15 cellular contexts compared by ENCODE assay signal in the genomic region with DNA sequence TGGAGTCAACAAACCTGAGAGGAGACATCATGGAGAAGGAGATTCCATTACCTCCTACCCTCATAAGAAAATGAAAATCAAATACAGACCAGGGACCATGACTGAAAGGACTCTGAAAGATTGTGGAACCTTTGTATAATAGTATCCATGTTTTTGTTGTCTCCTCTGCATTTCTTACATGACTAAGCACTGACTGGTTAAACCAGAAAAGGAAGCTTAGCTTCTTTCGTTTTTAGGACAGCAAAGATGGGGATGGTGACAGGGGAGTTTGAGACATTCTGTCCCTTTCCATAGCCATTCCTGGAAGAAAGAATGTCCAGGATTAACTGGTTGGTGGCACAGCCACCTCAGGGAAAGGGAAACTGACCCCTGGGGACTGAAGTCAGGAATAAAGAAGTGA. TPM values are rescaled to one million over a fixed set of nuclear protein-coding genes. Genes with fewer than 3 reads are reported as not detected.
DNase-seq lines count a peak whose midpoint lies in the region; ATAC-seq, FAIRE-seq and TF ChIP-seq lines count a peak whose summit lies in the region.
"Had no signal": no experiment of that assay in that cellular context is flagged by ENCODE, and none has a peak within 500 bp of the region (broad histone marks: within the 10 kb centered on the region; RNA-seq: fewer than 3 reads in every experiment).

No MANE protein-coding gene starts in this region.

- no peaks in the 10 kb centered on the region for H3K27me3 ChIP-seq in endothelial cell of umbilical vein (ENCODE audit: control insufficient read depth in 2 of 2, insufficient read depth in 2 of 2, low read length in 2 of 2)
- H3K27me3 ChIP-seq in WERI-Rb-1 (ENCODE audit: insufficient read depth, low read depth, severe bottlenecking) = no peaks in the 10 kb centered on the region

- BruUV-seq in endothelial cell of umbilical vein (replicated peaks; lab: Mats Ljungman, UMichigan) = no TSS peak

- DNase-seq in ELR (ENCODE audit: low read depth) = peak; percentile 77
- peak; percentile 25 for DNase-seq in NB4 (ENCODE audit: low read depth)
- DNase-seq in endothelial cell of umbilical vein (ENCODE audit: low read depth, low spot score) = no peak
- no peak for DNase-seq in osteocyte (ENCODE audit: extremely low spot score, unreplicated experiment)
- DNase-seq in WERI-Rb-1 = no peak
- no peak for DNase-seq in NCI-H2029 (lab: John Stamatoyannopoulos, UW)
- DNase-seq in WTC11 (ENCODE audit: low spot score) = no peak
- DNase-seq in germinal center (ENCODE audit: low spot score) = no peak
- DNase-seq: activated effector memory CD4-positive, alpha-beta T cell treated with anti-CD3 and anti-CD28 coated beads, Interleukin-2, amount 50 U/mL, for 16 hours; DMS153; effector memory CD8-positive, alpha-beta T cell; left colon; NCI-H526; stimulated activated CD8-positive, alpha-beta memory T cell treated with anti-CD3 and anti-CD28 coated beads, Interleukin-4, amount 100 ng/mL, for 48 hours had no signal

- H3K36me3 ChIP-seq in endothelial cell of umbilical vein (ENCODE audit: control insufficient read depth in 2 of 2, extremely low read depth in 1 of 2, insufficient read depth in 2 of 2, low read length in 2 of 2) (no peaks in the 10 kb centered on the region), WERI-Rb-1 (no peaks in the 10 kb centered on the region)

- CTCF ChIA-PET in endothelial cell of umbilical vein (lab: Charles Lee) (interaction anchor here (0.9 to 1.2 kb wide), 2 partner anchors 9 to 117 kb away, joined by 3 to 4 read pairs; no protein-coding TSS in a partner anchor), WTC11 (lab: Charles Lee) (no interaction called here)

- H3K4me1 Mint-ChIP-seq in osteocyte (ENCODE audit: unreplicated experiment) (peaks cover 76% of the 10 kb centered on the region), WTC11 (peaks cover 7% of the 10 kb centered on the region)

- H3K36me3 Mint-ChIP-seq in osteocyte (ENCODE audit: unreplicated experiment) = peaks cover 19% of the 10 kb centered on the region
- H3K36me3 Mint-ChIP-seq in WTC11 = no peaks in the 10 kb centered on the region

- H3K27ac Mint-ChIP-seq in osteocyte (ENCODE audit: unreplicated experiment) (peak overlapping the region; percentile 77), WTC11 (no peak overlapping the region)
- H3K27ac Mint-ChIP-seq: effector memory CD8-positive, alpha-beta T cell had no signal

- no peak overlapping the region for H3K9ac ChIP-seq in endothelial cell of umbilical vein (replicated peaks; ENCODE audit: extremely low read depth, insufficient read depth, low read length)

- H3K27ac ChIP-seq in endothelial cell of umbilical vein (ENCODE audit: insufficient read depth, low read depth, low read length) (no peak overlapping the region), WERI-Rb-1 (no peak overlapping the region)

- peaks cover 10% of the 10 kb centered on the region for H3K4me1 ChIP-seq in endothelial cell of umbilical vein (ENCODE audit: control insufficient read depth, extremely low read depth, insufficient read depth, low read length)

- TF ChIP-seq CTCF in NB4 (IDR thresholded peaks at IDR 0.05; ENCODE audit: low read depth, low read length) (no peak), endothelial cell of umbilical vein (IDR thresholded peaks at IDR 0.05; ENCODE audit: extremely low read depth in 1 of 2, insufficient read depth in 1 of 2, low read depth in 1 of 2, low read length in 2 of 2) (no peak), osteocyte (IDR thresholded peaks at IDR 0.05) (no peak), WERI-Rb-1 (IDR thresholded peaks at IDR 0.05; ENCODE audit: low read depth, low read length) (no peak), WTC11 (IDR thresholded peaks at IDR 0.05) (no peak)

- no peak for ATAC-seq in WTC11
- ATAC-seq: effector memory CD8-positive, alpha-beta T cell; left colon; right cardiac atrium had no signal

- H3K4me3 Mint-ChIP-seq in osteocyte (ENCODE audit: unreplicated experiment) = no peak overlapping the region
- H3K4me3 Mint-ChIP-seq in WTC11 = no peak overlapping the region
- H3K4me3 Mint-ChIP-seq: effector memory CD8-positive, alpha-beta T cell had no signal

- no peak for FAIRE-seq in endothelial cell of umbilical vein (lab: Jason Lieb, UNC)

- no peak for TF ChIP-seq POLR2A in NB4 (IDR thresholded peaks at IDR 0.05; ENCODE audit: extremely low read depth, insufficient read length)
- TF ChIP-seq POLR2A in endothelial cell of umbilical vein (IDR thresholded peaks at IDR 0.05; ENCODE audit: low read depth, low read length) = no peak

- intact Hi-C loops in endothelial cell of umbilical vein (cut with micrococcal nuclease) = no loop called here

- no peaks in the 10 kb centered on the region for H3K9me1 ChIP-seq in endothelial cell of umbilical vein (replicated peaks; ENCODE audit: control insufficient read depth, extremely low read depth, insufficient read depth, low read length)

- H3K27me3 Mint-ChIP-seq in osteocyte (ENCODE audit: unreplicated experiment) (no peaks in the 10 kb centered on the region), WTC11 (ENCODE audit: low read depth) (no peaks in the 10 kb centered on the region)
- H3K27me3 Mint-ChIP-seq: effector memory CD8-positive, alpha-beta T cell had no signal

- peaks cover 2% of the 10 kb centered on the region for H3K79me2 ChIP-seq in endothelial cell of umbilical vein (ENCODE audit: control insufficient read depth, insufficient read depth, low read length)

- no peak overlapping the region for H3K4me2 ChIP-seq in endothelial cell of umbilical vein (ENCODE audit: insufficient read depth, low read length)

- H3K9me3 ChIP-seq in endothelial cell of umbilical vein (replicated peaks; ENCODE audit: control insufficient read depth, insufficient read depth, low read length) (no peaks in the 10 kb centered on the region), WERI-Rb-1 (ENCODE audit: severe bottlenecking) (no peaks in the 10 kb centered on the region)

- POLR2A ChIA-PET in endothelial cell of umbilical vein (lab: Charles Lee) = interaction anchor here (0.6 kb wide), 1 partner anchor 40 kb away, joined by 3 read pairs; no protein-coding TSS in a partner anchor
- POLR2A ChIA-PET in WTC11 (lab: Charles Lee) = no interaction called here

- H2AFZ ChIP-seq in endothelial cell of umbilical vein (ENCODE audit: low read depth, low read length) = peak overlapping the region; percentile 57

- H4K20me1 ChIP-seq in endothelial cell of umbilical vein (replicated peaks; ENCODE audit: control insufficient read depth, extremely low read depth, insufficient read depth, low read length) = no peaks in the 10 kb centered on the region

- dilution Hi-C loops in endothelial cell of umbilical vein (cut with MboI; ENCODE audit: extremely low pct_ligation_motif_present, low sequenced_read_pairs) = no loop called here

- H3K9me3 Mint-ChIP-seq in osteocyte (ENCODE audit: unreplicated experiment) (no peaks in the 10 kb centered on the region), WTC11 (no peaks in the 10 kb centered on the region)
- H3K9me3 Mint-ChIP-seq: effector memory CD8-positive, alpha-beta T cell had no signal

- H3K4me3 ChIP-seq in NB4 (ENCODE audit: low read depth, low read length) = no peak overlapping the region
- no peak overlapping the region for H3K4me3 ChIP-seq in endothelial cell of umbilical vein (replicated peaks in 1 of 3; ENCODE audit: insufficient read depth in 1 of 3, low read depth in 1 of 3, low read length in 3 of 3)
- no peak overlapping the region for H3K4me3 ChIP-seq in WERI-Rb-1 (ENCODE audit: low read depth, low read length)

TF ChIP-seq in endothelial cell of umbilical vein, 7 proteins besides CTCF, POLR2A, EP300 and RAD21 (continues in another document):
- TF ChIP-seq EZH2 (IDR thresholded peaks at IDR 0.05; ENCODE audit: borderline replicate concordance, low read depth, low read length, severe bottlenecking) (no peak), POLR2AphosphoS5 (IDR thresholded peaks at IDR 0.05; ENCODE audit: insufficient read depth, low read depth, low read length) (no peak), MYC (IDR thresholded peaks at IDR 0.05; ENCODE audit: low read depth, low read length) (no peak), JUN (IDR thresholded peaks at IDR 0.05; ENCODE audit: borderline replicate concordance, insufficient read depth, insufficient read length, low read depth) (no peak), GATA2 (IDR thresholded peaks at IDR 0.05; ENCODE audit: insufficient read depth, insufficient read length, low read depth, low read length) (no peak)

TF ChIP-seq in WTC11, 78 proteins besides CTCF, POLR2A, EP300 and RAD21 (continues in another document):
- no peak for TF ChIP-seq RORB (CRISPR knock-in tag; IDR thresholded peaks at IDR 0.05)
- TF ChIP-seq, protein P1, sequence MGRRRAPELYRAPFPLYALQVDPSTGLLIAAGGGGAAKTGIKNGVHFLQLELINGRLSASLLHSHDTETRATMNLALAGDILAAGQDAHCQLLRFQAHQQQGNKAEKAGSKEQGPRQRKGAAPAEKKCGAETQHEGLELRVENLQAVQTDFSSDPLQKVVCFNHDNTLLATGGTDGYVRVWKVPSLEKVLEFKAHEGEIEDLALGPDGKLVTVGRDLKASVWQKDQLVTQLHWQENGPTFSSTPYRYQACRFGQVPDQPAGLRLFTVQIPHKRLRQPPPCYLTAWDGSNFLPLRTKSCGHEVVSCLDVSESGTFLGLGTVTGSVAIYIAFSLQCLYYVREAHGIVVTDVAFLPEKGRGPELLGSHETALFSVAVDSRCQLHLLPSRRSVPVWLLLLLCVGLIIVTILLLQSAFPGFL (CRISPR knock-in tag; IDR thresholded peaks at IDR 0.05; ENCODE audit: borderline replicate concordance) = no peak

RNA-seq across cellular contexts. Expression of a gene that starts 22.2 kb away (rescaled TPM):
- 1.9 and 3.3 TPM in 2 replicates for total RNA-seq in endothelial cell of umbilical vein
- polyA plus RNA-seq in endothelial cell of umbilical vein = 0.65 and 1.2 TPM in 2 replicates
- polyA plus RNA-seq in endothelial cell of umbilical vein (2011; cell fraction: cytosol; rRNA removed) = 0.30 and 0.73 TPM in 2 replicates
- 1.6 and 2.7 TPM in 2 replicates for polyA plus RNA-seq in endothelial cell of umbilical vein (2011; cell fraction: nucleus; rRNA removed)
- polyA plus RNA-seq in endothelial cell of umbilical vein (2012) = 0.45 and 0.60 TPM in 2 replicates
- polyA minus RNA-seq in endothelial cell of umbilical vein = 2.5 and 5.4 TPM in 2 replicates
- polyA minus RNA-seq in endothelial cell of umbilical vein (2011; cell fraction: cytosol; rRNA and poly(A)+ RNA removed) = 24.3 TPM
- 4.2 and 6.7 TPM in 2 replicates for polyA minus RNA-seq in endothelial cell of umbilical vein (2011; cell fraction: nucleus; rRNA and poly(A)+ RNA removed)
- 143 and 150 TPM in 2 replicates for total RNA-seq in osteocyte
- 4.1 to 6.5 TPM (median 4.6 TPM) in 3 replicates for total RNA-seq in WTC11 (2021)

RNA-seq across cellular contexts. Expression of a gene that starts 22.2 kb away (rescaled TPM):
- 10.2 and 13.2 TPM in 2 replicates for total RNA-seq in endothelial cell of umbilical vein
- polyA plus RNA-seq in endothelial cell of umbilical vein = 7.8 and 8.6 TPM in 2 replicates
- polyA plus RNA-seq in endothelial cell of umbilical vein (2011; cell fraction: cytosol; rRNA removed) = 9.3 and 9.4 TPM in 2 replicates
- polyA plus RNA-seq in endothelial cell of umbilical vein (2011; cell fraction: nucleus; rRNA removed) = 6.1 and 6.8 TPM in 2 replicates
- polyA plus RNA-seq in endothelial cell of umbilical vein (2012) = 5.8 and 7.6 TPM in 2 replicates
- 12.4 and 14.8 TPM in 2 replicates for polyA minus RNA-seq in endothelial cell of umbilical vein
- polyA minus RNA-seq in endothelial cell of umbilical vein (2011; cell fraction: cytosol; rRNA and poly(A)+ RNA removed) = 15.5 TPM
- polyA minus RNA-seq in endothelial cell of umbilical vein (2011; cell fraction: nucleus; rRNA and poly(A)+ RNA removed) = 9.8 and 10.5 TPM in 2 replicates
- total RNA-seq in osteocyte = 82.4 and 83.7 TPM in 2 replicates
- 13.6 to 18.7 TPM (median 17.8 TPM) in 3 replicates for total RNA-seq in WTC11 (2021)

Comparison
In these comparisons a context has a peak if more than half of its experiments do, and no peak if none do; other contexts are left out.
1. DNase-seq: peak in ELR (single experiment) and NB4 (single experiment); none in endothelial cell of umbilical vein (single experiment), osteocyte (single experiment), WERI-Rb-1 (single experiment), NCI-H2029 (single experiment), WTC11 (single experiment) and germinal center (single experiment).
2. RNA of a gene that starts 22.2 kb away (total RNA-seq): 143 to 150 TPM in osteocyte; 4.1 to 6.5 TPM in WTC11 and 1.9 to 3.3 TPM in endothelial cell of umbilical vein; every median in the first group is over 10 times any median in the second.